In genomic region chr6:35919827-35920751, GRCh38 we compare ENCODE assay signal across 1 cellular context.
TF ChIP-seq lines count a peak whose summit lies in the region.

No MANE protein-coding gene starts in this region.

TF ChIP-seq in K562, 482 proteins besides CTCF, POLR2A, EP300 and RAD21 (continued from another document and continues in another):
- no peak for TF ChIP-seq ZBTB33 (CRISPR knock-in tag; IDR thresholded peaks at IDR 0.05)
- TF ChIP-seq MAFF (IDR thresholded peaks at IDR 0.05; ENCODE audit: low read length), result no peak
- TF ChIP-seq COPS2 (conservative IDR thresholded peaks at IDR 0.05), result no peak
- no peak for TF ChIP-seq ZNF76 (CRISPR knock-in tag; IDR thresholded peaks at IDR 0.05; ENCODE audit: borderline replicate concordance)
- no peak for TF ChIP-seq MCM7 (IDR thresholded peaks at IDR 0.05)
- TF ChIP-seq SIN3A (IDR thresholded peaks at IDR 0.05; ENCODE audit: borderline replicate concordance in 2 of 2, control insufficient read depth in 1 of 2, low read depth in 2 of 2, low read length in 2 of 2), result peak; percentile 66 to 76; a peak in 1 of 4 replicates
- TF ChIP-seq KLF1 (tag; IDR thresholded peaks at IDR 0.05), result no peak
- peak; percentile 21 for TF ChIP-seq HDGF (IDR thresholded peaks at IDR 0.05)
- TF ChIP-seq MLX (CRISPR knock-in tag; conservative IDR thresholded peaks at IDR 0.05), result no peak
- no peak for TF ChIP-seq TCFL5 (CRISPR knock-in tag; conservative IDR thresholded peaks at IDR 0.05)
- no peak; the same call in 1 of the 2 replicates for TF ChIP-seq KAT7 (CRISPR knock-in tag; IDR thresholded peaks at IDR 0.05; ENCODE audit: borderline replicate concordance)
- no peak for TF ChIP-seq ZNF133 (CRISPR knock-in tag; IDR thresholded peaks at IDR 0.05)
- TF ChIP-seq MAX (CRISPR knock-in tag; IDR thresholded peaks at IDR 0.05), result peak; percentile 50; the same call in 1 of the 2 replicates
- no peak for TF ChIP-seq ZEB2 (IDR thresholded peaks at IDR 0.05)
- no peak for TF ChIP-seq MBD2 (IDR thresholded peaks at IDR 0.05; ENCODE audit: borderline replicate concordance, low read depth)
- TF ChIP-seq MAFK (IDR thresholded peaks at IDR 0.05; ENCODE audit: low read length), result no peak
- TF ChIP-seq TCF7 (IDR thresholded peaks at IDR 0.05; ENCODE audit: borderline replicate concordance), result no peak
- TF ChIP-seq CHD1 (IDR thresholded peaks at IDR 0.05; ENCODE audit: low read length), result peak; percentile 65
- TF ChIP-seq OTX1 (CRISPR knock-in tag; IDR thresholded peaks at IDR 0.05), result no peak
- TF ChIP-seq GATAD2A (IDR thresholded peaks at IDR 0.05), result no peak
- TF ChIP-seq GABPB2 (CRISPR knock-in tag; conservative IDR thresholded peaks at IDR 0.05), result no peak
- TF ChIP-seq CBX5 (IDR thresholded peaks at IDR 0.05; ENCODE audit: borderline replicate concordance, low read depth), result no peak
- TF ChIP-seq ZNF778 (CRISPR knock-in tag; IDR thresholded peaks at IDR 0.05), result no peak
- TF ChIP-seq BMI1 (IDR thresholded peaks at IDR 0.05; ENCODE audit: low read length), result no peak
- no peak for TF ChIP-seq ZNF830 (CRISPR knock-in tag; IDR thresholded peaks at IDR 0.05)
- no peak for TF ChIP-seq SNAPC5 (CRISPR knock-in tag; IDR thresholded peaks at IDR 0.05)
- no peak for TF ChIP-seq ZNF764 (CRISPR knock-in tag; IDR thresholded peaks at IDR 0.05; ENCODE audit: low read depth)
- no peak for TF ChIP-seq ZNF184 (CRISPR knock-in tag; IDR thresholded peaks at IDR 0.05)
- TF ChIP-seq NELFE (IDR thresholded peaks at IDR 0.05; ENCODE audit: insufficient read depth, insufficient read length), result no peak
- TF ChIP-seq EGR1 (conservative IDR thresholded peaks at IDR 0.05), result no peak
- TF ChIP-seq FOXJ3 (CRISPR knock-in tag; IDR thresholded peaks at IDR 0.05), result no peak
- no peak; the same call in 1 of the 2 replicates for TF ChIP-seq SP1 (CRISPR knock-in tag; IDR thresholded peaks at IDR 0.05)
- no peak for TF ChIP-seq HOXB6 (CRISPR knock-in tag; IDR thresholded peaks at IDR 0.05; ENCODE audit: borderline replicate concordance)
- TF ChIP-seq NUFIP1 (IDR thresholded peaks at IDR 0.05; ENCODE audit: partially characterized antibody), result no peak
- TF ChIP-seq ZNF282 (CRISPR knock-in tag; IDR thresholded peaks at IDR 0.05), result no peak
- no peak for TF ChIP-seq ZNF277 (CRISPR knock-in tag; IDR thresholded peaks at IDR 0.05; ENCODE audit: borderline replicate concordance)
- TF ChIP-seq RBM15 (IDR thresholded peaks at IDR 0.05; ENCODE audit: insufficient read depth, low read length), result no peak
- no peak for TF ChIP-seq STAG1 (CRISPR knock-in tag; IDR thresholded peaks at IDR 0.05; ENCODE audit: borderline replicate concordance)
- no peak for TF ChIP-seq ZNF280A (IDR thresholded peaks at IDR 0.05; ENCODE audit: low read depth, partially characterized antibody)
- TF ChIP-seq SFPQ (IDR thresholded peaks at IDR 0.05; ENCODE audit: low read depth, low read length), result no peak
- TF ChIP-seq KDM5B (IDR thresholded peaks at IDR 0.05; ENCODE audit: insufficient replicate concordance, low read depth, low read length), result peak; percentile 48
- no peak for TF ChIP-seq MITF (IDR thresholded peaks at IDR 0.05)
- TF ChIP-seq ZBED1 (IDR thresholded peaks at IDR 0.05), result no peak
- TF ChIP-seq TFAM (CRISPR knock-in tag; conservative IDR thresholded peaks at IDR 0.05), result no peak
- peak; percentile 71; the same call in 1 of the 2 replicates for TF ChIP-seq ZBTB49 (CRISPR knock-in tag; IDR thresholded peaks at IDR 0.05; ENCODE audit: borderline replicate concordance)
- TF ChIP-seq ZNF354B (CRISPR knock-in tag; IDR thresholded peaks at IDR 0.05), result no peak
- no peak for TF ChIP-seq ZFPM2 (CRISPR knock-in tag; IDR thresholded peaks at IDR 0.05)
- no peak for TF ChIP-seq RNF219 (CRISPR knock-in tag; IDR thresholded peaks at IDR 0.05)
- TF ChIP-seq IRF9 (tag; IDR thresholded peaks at IDR 0.05), result no peak
- TF ChIP-seq GTF2B (IDR thresholded peaks at IDR 0.05; ENCODE audit: extremely low read depth, insufficient read length), result no peak
- TF ChIP-seq HES1 (IDR thresholded peaks at IDR 0.05; ENCODE audit: low read depth), result no peak
- no peak for TF ChIP-seq ZKSCAN3 (CRISPR knock-in tag; IDR thresholded peaks at IDR 0.05)
- no peak for TF ChIP-seq STAT5B (CRISPR knock-in tag; IDR thresholded peaks at IDR 0.05)
- TF ChIP-seq GATA2 (CRISPR knock-in tag; IDR thresholded peaks at IDR 0.05), result 0 out of 2 replicates have a peak, but pooled peaks have one; percentile 35
- TF ChIP-seq POLR2AphosphoS5 (IDR thresholded peaks at IDR 0.05; ENCODE audit: control insufficient read depth, insufficient read depth, low read depth, low read length), result no peak
- no peak for TF ChIP-seq HCFC1 (IDR thresholded peaks at IDR 0.05; ENCODE audit: low read depth, low read length)
- TF ChIP-seq ZKSCAN1 (IDR thresholded peaks at IDR 0.05; ENCODE audit: low read depth, low read length), result 0 out of 2 replicates have a peak, but pooled peaks have one; percentile 44
